1 cellular context compared by ENCODE assay signal in genomic region chr10:97522071-97522470, GRCh38.
TF ChIP-seq lines count a peak whose summit lies in the region.

No MANE protein-coding gene starts in this region.

TF ChIP-seq in WTC11, 78 proteins besides CTCF, POLR2A, EP300 and RAD21 (continued from another document):
- TF ChIP-seq HMGXB4 (CRISPR knock-in tag; IDR thresholded peaks at IDR 0.05) (no peak), FOXK1 (CRISPR knock-in tag; IDR thresholded peaks at IDR 0.05) (no peak)
